Comparison of ENCODE assay signal across 8 cellular contexts in genomic region chr18:62881509-62882016, GRCh38.
DNase-seq lines count a peak whose midpoint lies in the region; ATAC-seq, FAIRE-seq and TF ChIP-seq lines count a peak whose summit lies in the region.

No MANE protein-coding gene starts in this region.

- no peak for TF ChIP-seq CTCF in left ventricle myocardium inferior (IDR thresholded peaks at IDR 0.05; ENCODE audit: borderline replicate concordance)

- DNase-seq in ELR (ENCODE audit: low read depth) (peak; percentile 92), HTR-8/SVneo (ENCODE audit: insufficient read length, low spot score) (peak; percentile 65), T1000 (lab: John Stamatoyannopoulos, UW) (peak; percentile 22), left ventricle myocardium inferior (no peak), OCI-M2 (lab: John Stamatoyannopoulos, UW; ENCODE audit: unreplicated experiment) (no peak), midbrain (lab: John Stamatoyannopoulos, UW) (no peak), DMS114 treated with DMSO at 0.1 percent for 48 hours (lab: John Stamatoyannopoulos, UW; ENCODE audit: unreplicated experiment) (no peak)

- peak overlapping the region; percentile 28 for H3K27ac ChIP-seq in left ventricle myocardium inferior (replicated peaks)

- peaks cover 55% of the 10 kb centered on the region for H3K4me1 ChIP-seq in left ventricle myocardium inferior

- H3K36me3 ChIP-seq in left ventricle myocardium inferior, result no peaks in the 10 kb centered on the region

- no peak overlapping the region for H3K4me3 ChIP-seq in left ventricle myocardium inferior

- FAIRE-seq in HTR-8/SVneo (lab: Jason Lieb, UNC), result peak; percentile 83

- H3K27me3 ChIP-seq in left ventricle myocardium inferior (ENCODE audit: low read depth), result no peaks in the 10 kb centered on the region

- ATAC-seq in HG02763 (IDR thresholded peaks at IDR 0.05; ENCODE audit: unreplicated experiment), result no peak

- intact Hi-C loops in left ventricle myocardium inferior (cut with micrococcal nuclease), result no loop called here

- no peaks in the 10 kb centered on the region for H3K9me3 ChIP-seq in left ventricle myocardium inferior (replicated peaks)

Comparison
In these comparisons a context has a peak if more than half of its experiments do, and no peak if none do; other contexts are left out.
1. DNase-seq: peak in ELR (single experiment), HTR-8/SVneo (single experiment) and T1000 (single experiment); none in left ventricle myocardium inferior (single experiment), OCI-M2 (single experiment), midbrain (single experiment) and DMS114 treated with DMSO at 0.1 percent for 48 hours (single experiment).